ENCODE assay signal across 1 cellular context in the genomic region with DNA sequence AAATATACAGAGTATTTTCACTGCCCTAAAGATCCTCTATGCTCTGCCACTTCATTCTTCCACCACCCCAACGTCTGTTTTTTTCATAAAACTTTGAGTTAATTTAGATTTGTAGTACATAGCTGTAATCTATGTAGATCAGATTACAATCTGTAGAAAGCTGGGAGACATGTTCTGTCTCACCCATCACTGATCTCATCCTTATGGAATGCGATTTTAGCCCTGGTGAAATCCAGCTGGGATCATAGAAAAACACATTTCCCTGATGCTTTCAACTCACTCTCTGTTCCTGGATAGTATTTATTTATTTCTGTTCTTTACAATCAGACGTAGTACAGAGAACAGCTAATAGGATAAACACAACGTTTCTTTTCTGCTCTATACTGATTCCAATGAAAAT.
TF ChIP-seq lines count a peak whose summit lies in the region.

No MANE protein-coding gene starts in this region.

TF ChIP-seq in IMR-90, 13 proteins besides CTCF, POLR2A, EP300 and RAD21:
- no peak for TF ChIP-seq RCOR1 (IDR thresholded peaks at IDR 0.05; ENCODE audit: insufficient replicate concordance, low read length)
TF ChIP-seq in IMR-90: peak in this region for 0.
